22 cellular contexts compared by ENCODE assay signal in the genomic region with DNA sequence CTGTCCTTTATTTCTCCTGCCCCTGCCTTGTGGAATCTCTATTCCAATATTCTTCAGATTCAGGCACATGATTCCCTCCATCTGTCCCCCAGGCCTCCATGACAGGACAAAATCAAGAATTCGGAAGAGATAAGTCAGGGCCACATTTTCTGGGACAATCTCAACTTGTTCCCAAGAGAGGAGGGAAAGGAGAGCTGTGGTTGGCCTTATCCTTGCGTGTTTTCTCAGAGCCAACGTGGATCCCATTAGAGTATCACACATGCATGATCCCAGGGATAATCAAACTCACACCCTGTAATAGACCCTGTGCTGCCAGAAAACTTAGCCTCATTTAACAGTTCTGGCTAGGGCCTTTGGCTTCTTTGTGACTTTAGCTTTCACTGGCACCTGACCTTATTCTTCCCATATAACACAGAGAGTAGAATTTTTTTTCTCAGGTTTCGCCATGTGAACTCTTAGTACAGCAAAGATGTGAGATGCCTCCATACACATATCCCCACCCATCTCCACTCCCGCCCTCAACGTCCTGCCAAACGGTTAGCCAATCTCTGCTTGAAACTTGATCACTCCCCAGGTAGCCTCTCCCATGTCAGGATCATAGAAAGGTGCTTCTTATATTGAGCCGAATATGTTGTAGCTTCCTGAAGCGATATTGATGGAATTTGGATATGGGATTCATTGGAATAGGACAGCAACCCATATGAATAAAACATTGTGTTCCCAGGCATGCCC. TPM values are rescaled to one million over a fixed set of nuclear protein-coding genes. Genes with fewer than 3 reads are reported as not detected.
"Had no signal": no experiment of that assay in that cellular context is flagged by ENCODE, and none has a peak within 500 bp of the region (broad histone marks: within the 10 kb centered on the region; RNA-seq: fewer than 3 reads in every experiment).

No MANE protein-coding gene starts in this region.

- H3K27ac ChIP-seq: hepatocyte, prostate gland, thyroid gland, upper lobe of right lung had no signal

- H3K36me3 ChIP-seq: prostate gland, thyroid gland, upper lobe of right lung had no signal

- H3K27me3 ChIP-seq: thyroid gland had no signal

- H3K4me3 ChIP-seq: hepatocyte, prostate gland, thyroid gland, upper lobe of right lung had no signal

- H3K4me2 ChIP-seq: hepatocyte had no signal

- ATAC-seq: stimulated activated naive CD8-positive, alpha-beta T cell treated with anti-CD3 and anti-CD28 coated beads, Interleukin-15, Interleukin-2, amounts not matched to agents 100 U/mL and 50 U/mL, for 24 hours; WTC11 had no signal

- H3K9me3 ChIP-seq: prostate gland, thyroid gland, upper lobe of right lung had no signal

- H3K4me1 ChIP-seq: prostate gland had no signal

- DNase-seq: activated naive CD4-positive, alpha-beta T cell treated with anti-CD3 and anti-CD28 coated beads for 36 hours; activated T-cell treated with anti-CD3 and anti-CD28 coated beads, Interleukin-2, amount 50 U/mL, for 24 hours; anterior cingulate cortex; effector CD4-positive, alpha-beta T cell; glutamatergic neuron; mesenchymal stem cell; naive B cell; stimulated activated CD4-positive, alpha-beta T cell treated with anti-CD3 and anti-CD28 coated beads, Interleukin-4, amount 100 ng/mL, for 4 hours; stimulated activated naive CD8-positive, alpha-beta T cell treated with anti-CD3 and anti-CD28 coated beads, Interleukin-15, Interleukin-2, amounts not matched to agents 100 U/mL and 50 U/mL, for 24 hours; T1000; thyroid gland; upper lobe of right lung had no signal

- H3K79me2 ChIP-seq: hepatocyte had no signal

- H2AFZ ChIP-seq: hepatocyte had no signal

RNA-seq across cellular contexts. Expression of a gene that starts 6.7 kb away (rescaled TPM):
- total RNA-seq: activated naive CD4-positive, alpha-beta T cell treated with anti-CD3 and anti-CD28 coated beads for 36 hours; cardiac septum; chondrocyte; osteocyte; WTC11 had no signal

RNA-seq across cellular contexts. Expression of a gene that starts 16.4 kb away (rescaled TPM):
- total RNA-seq: activated naive CD4-positive, alpha-beta T cell treated with anti-CD3 and anti-CD28 coated beads for 36 hours; cardiac septum; chondrocyte; frontal cortex; hepatocyte; liver; mucosa of gallbladder; osteocyte; thyroid gland; upper lobe of right lung; WTC11 had no signal

RNA-seq across cellular contexts. Expression of a gene that starts 34.9 kb away (rescaled TPM):
- total RNA-seq: activated naive CD4-positive, alpha-beta T cell treated with anti-CD3 and anti-CD28 coated beads for 36 hours; cardiac septum; chondrocyte; frontal cortex; hepatocyte; liver; mucosa of gallbladder; osteocyte; subcutaneous adipose tissue; upper lobe of right lung; WTC11 had no signal
